ENCODE assay signal across 10 cellular contexts in the genomic region with DNA sequence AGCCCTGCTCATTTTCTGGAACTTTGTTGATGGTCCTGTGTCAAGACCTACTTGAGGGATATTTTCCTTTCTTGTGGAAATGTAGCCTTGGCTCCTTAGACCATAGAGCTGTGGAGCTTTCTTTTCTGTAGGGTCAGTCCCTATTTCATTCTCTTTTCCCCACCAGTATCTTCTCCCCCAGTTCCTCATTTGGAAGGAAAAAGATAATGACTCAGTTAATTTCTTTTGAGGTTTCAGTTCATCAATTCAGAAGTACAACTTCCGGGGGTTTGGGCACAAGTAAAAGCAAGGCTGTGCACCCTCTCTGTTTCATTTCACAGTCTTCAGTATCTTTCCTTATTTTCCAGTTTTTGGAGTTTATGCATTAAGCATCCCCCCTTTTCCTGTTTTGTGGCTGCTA.
DNase-seq lines count a peak whose midpoint lies in the region; ATAC-seq and TF ChIP-seq lines count a peak whose summit lies in the region.
"Had no signal": no experiment of that assay in that cellular context is flagged by ENCODE, and none has a peak within 500 bp of the region (broad histone marks: within the 10 kb centered on the region; RNA-seq: fewer than 3 reads in every experiment).

No MANE protein-coding gene starts in this region.

- DNase-seq in GM10248 (ENCODE audit: extremely low spot score): peak; percentile 38
- DNase-seq in NB4 (ENCODE audit: low read depth): peak; percentile 75
- no peak for DNase-seq in lower lobe of right lung
- DNase-seq in NCI-H1436 (lab: John Stamatoyannopoulos, UW): no peak
- no peak for DNase-seq in NK-92 treated with Interleukin-12 subunit alpha and Interleukin-12 subunit beta, amount 100 ng/mL, for 24 hours (lab: John Stamatoyannopoulos, UW)
- DNase-seq in NCI-H1930 (lab: John Stamatoyannopoulos, UW): no peak
- DNase-seq in C1 segment of cervical spinal cord (lab: John Stamatoyannopoulos, UW): no peak
- DNase-seq: endodermal cell, Karpas-422 had no signal

- no peak overlapping the region for H3K27ac ChIP-seq in lower lobe of right lung

- H3K4me3 ChIP-seq in NB4 (ENCODE audit: low read depth, low read length) (no peak overlapping the region), lower lobe of right lung (peak overlapping the region; percentile 28)

- no peaks in the 10 kb centered on the region for H3K27me3 ChIP-seq in lower lobe of right lung (ENCODE audit: low read depth)

- peak; percentile 48 for ATAC-seq in GM21447 (IDR thresholded peaks at IDR 0.05; ENCODE audit: unreplicated experiment)
- peak in 1 of 2 donors; percentile 43 for ATAC-seq in lower lobe of right lung

- H3K9me3 ChIP-seq in lower lobe of right lung: no peaks in the 10 kb centered on the region

- intact Hi-C loops in lower lobe of right lung (cut with DNase I): no loop called here

- CTCF ChIA-PET in GM10248 (lab: Yijun Ruan, JAX): interaction anchor here (1.1 to 2.5 kb wide), 4 partner anchors 9 to 23 kb away, joined by 3 to 9 read pairs (median 5); no protein-coding TSS in a partner anchor

- no peak for TF ChIP-seq CTCF in GM10248 (IDR thresholded peaks at IDR 0.05; ENCODE audit: control extremely low read depth, extremely low read depth, low read depth, missing control alignments)
- no peak for TF ChIP-seq CTCF in NB4 (IDR thresholded peaks at IDR 0.05; ENCODE audit: low read depth, low read length)
- no peak for TF ChIP-seq CTCF in lower lobe of right lung (IDR thresholded peaks at IDR 0.05)

- POLR2A ChIA-PET in GM10248 (lab: Yijun Ruan, JAX): no interaction called here

- no peak for TF ChIP-seq POLR2A in NB4 (IDR thresholded peaks at IDR 0.05; ENCODE audit: extremely low read depth, insufficient read length)

- H3K4me1 ChIP-seq in lower lobe of right lung: peaks cover 12% of the 10 kb centered on the region

- H3K36me3 ChIP-seq in lower lobe of right lung: no peaks in the 10 kb centered on the region

Comparison
In these comparisons a context has a peak if more than half of its experiments do, and no peak if none do; other contexts are left out.
1. DNase-seq: peak in GM10248 (single experiment) and NB4 (single experiment); none in lower lobe of right lung (single experiment), NCI-H1436 (single experiment), NK-92 treated with Interleukin-12 subunit alpha and Interleukin-12 subunit beta, amount 100 ng/mL, for 24 hours (single experiment), NCI-H1930 (0 of 2) and C1 segment of cervical spinal cord (0 of 14).